In genomic region chr11:112280268-112281126, GRCh38 we compare ENCODE assay signal across 8 cellular contexts.
DNase-seq lines count a peak whose midpoint lies in the region; ATAC-seq, FAIRE-seq and TF ChIP-seq lines count a peak whose summit lies in the region.

No MANE protein-coding gene starts in this region.

- H3K9me3 ChIP-seq in neutrophil: no peaks in the 10 kb centered on the region

- peak overlapping the region; percentile 25 for H3K27ac ChIP-seq in neutrophil

- H3K36me3 ChIP-seq in neutrophil: no peaks in the 10 kb centered on the region

- H3K27me3 ChIP-seq in neutrophil: no peaks in the 10 kb centered on the region

- H3K4me1 ChIP-seq in neutrophil (ENCODE audit: control insufficient read depth in 1 of 2, insufficient read depth in 1 of 2, low read depth in 1 of 2, low read length in 1 of 2): peaks cover 22 to 26% of the 10 kb centered on the region in 2 experiments

- TF ChIP-seq CTCF in D721Med (IDR thresholded peaks at IDR 0.05; ENCODE audit: insufficient read depth, missing control alignments) (peak; percentile 76), LNCaP clone FGC (IDR thresholded peaks at IDR 0.05; ENCODE audit: control insufficient read depth, extremely low read depth, insufficient read depth) (peak; percentile 80), neutrophil (IDR thresholded peaks at IDR 0.05) (peak; percentile 60)

- DNase-seq in D721Med (ENCODE audit: insufficient read length, low spot score) (peak; percentile 55), LNCaP clone FGC (ENCODE audit: low read depth) (peak; percentile 37), SHP77 treated with DMSO at 0.1 percent for 48 hours (lab: John Stamatoyannopoulos, UW) (peak; percentile 17), foreskin melanocyte (peak; percentile 70), superior temporal gyrus (ENCODE audit: extremely low spot score) (peak; percentile 94)
- DNase-seq in activated effector memory CD4-positive, alpha-beta T cell treated with anti-CD3 and anti-CD28 coated beads, Interleukin-2, amount 50 U/mL, for 16 hours: peak; percentile 83

- no peak for FAIRE-seq in D721Med (lab: Jason Lieb, UNC)

- peak; percentile 83 for ATAC-seq in GM21717 (IDR thresholded peaks at IDR 0.05; ENCODE audit: unreplicated experiment)

- peak overlapping the region; percentile 40 for H3K4me3 ChIP-seq in LNCaP clone FGC (ENCODE audit: low read depth, low read length)
- peak overlapping the region; percentile 70 to 74 for H3K4me3 ChIP-seq in neutrophil (ENCODE audit: low read depth in 1 of 2, low read length in 1 of 2)

Comparison
In these comparisons a context has a peak if more than half of its experiments do, and no peak if none do; other contexts are left out.
1. Peak in every context shown above with its lines: DNase-seq, ATAC-seq, H3K4me3 ChIP-seq and H3K27ac ChIP-seq.
2. DNase-seq: peak in every context shown above with its lines; median percentile 94 in superior temporal gyrus; 83 in activated effector memory CD4-positive, alpha-beta T cell treated with anti-CD3 and anti-CD28 coated beads, Interleukin-2, amount 50 U/mL, for 16 hours; 70 in foreskin melanocyte; 55 in D721Med; 37 in LNCaP clone FGC; 17 in SHP77 treated with DMSO at 0.1 percent for 48 hours.